ENCODE assay signal across 9 cellular contexts in the genomic region with DNA sequence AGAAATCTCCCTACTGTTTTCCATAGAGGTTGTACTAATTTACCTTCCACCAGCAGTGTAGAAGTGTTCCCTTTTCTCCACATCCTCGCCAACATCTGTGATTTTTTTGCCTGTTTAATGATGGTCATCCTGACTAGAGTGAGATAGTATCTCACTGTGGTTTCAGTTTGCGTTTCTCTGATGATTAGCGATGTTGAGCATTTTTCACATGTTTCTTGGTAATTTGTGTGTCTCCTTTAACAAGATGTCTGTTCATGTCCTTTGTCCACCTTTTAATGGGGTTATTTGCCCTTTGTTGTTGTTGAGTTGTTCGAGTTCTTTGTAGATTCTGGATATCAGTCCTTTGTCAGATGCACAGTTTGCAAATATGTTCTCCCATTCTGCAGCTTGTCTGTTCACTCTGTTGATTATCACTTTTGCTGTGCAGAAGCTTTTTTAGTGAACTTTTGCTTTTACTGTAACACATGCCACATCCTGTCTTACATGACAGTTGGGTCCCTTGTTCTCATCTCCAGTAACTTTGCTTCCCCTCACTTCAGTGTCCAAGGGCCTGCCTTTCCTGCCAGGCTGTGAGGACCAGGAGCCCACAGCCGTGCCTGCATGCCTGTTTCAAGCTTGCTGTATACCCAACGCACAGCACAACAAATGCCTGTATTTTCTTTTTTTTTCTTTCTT.
DNase-seq lines count a peak whose midpoint lies in the region; ATAC-seq and FAIRE-seq lines count a peak whose summit lies in the region.
"Had no signal": no experiment of that assay in that cellular context is flagged by ENCODE, and none has a peak within 500 bp of the region (broad histone marks: within the 10 kb centered on the region; RNA-seq: fewer than 3 reads in every experiment).

No MANE protein-coding gene starts in this region.

- peak overlapping the region; percentile 76 for H3K27ac Mint-ChIP-seq in activated naive CD8-positive, alpha-beta T cell

- no peaks in the 10 kb centered on the region for H3K27me3 Mint-ChIP-seq in activated naive CD8-positive, alpha-beta T cell

- peaks cover 43% of the 10 kb centered on the region for H3K4me1 Mint-ChIP-seq in activated naive CD8-positive, alpha-beta T cell (ENCODE audit: low read depth)

- H3K36me3 Mint-ChIP-seq in activated naive CD8-positive, alpha-beta T cell, result no peaks in the 10 kb centered on the region

- DNase-seq in GDM1 (lab: John Stamatoyannopoulos, UW), result peak; percentile 54
- DNase-seq in NCI-H2171 treated with DMSO at 0.1 percent for 48 hours (lab: John Stamatoyannopoulos, UW), result no peak
- no peak for DNase-seq in RCC 7860 (ENCODE audit: low spot score)
- DNase-seq in SKM-1 (lab: John Stamatoyannopoulos, UW; ENCODE audit: unreplicated experiment), result no peak
- DNase-seq: NCI-H1694 had no signal

- H3K4me3 Mint-ChIP-seq in activated naive CD8-positive, alpha-beta T cell, result peak overlapping the region; percentile 76

- H3K9me3 Mint-ChIP-seq in activated naive CD8-positive, alpha-beta T cell (ENCODE audit: low read depth), result no peaks in the 10 kb centered on the region

- no peak for FAIRE-seq in RCC 7860 (lab: Jason Lieb, UNC)

- ATAC-seq in GM21381 (IDR thresholded peaks at IDR 0.05; ENCODE audit: unreplicated experiment) (peak; percentile 62), HG03558 (IDR thresholded peaks at IDR 0.05; ENCODE audit: extremely low read depth, unreplicated experiment) (peak; percentile 61), esophagus mucosa (no peak)
